17 cellular contexts compared by ENCODE assay signal in the genomic region with DNA sequence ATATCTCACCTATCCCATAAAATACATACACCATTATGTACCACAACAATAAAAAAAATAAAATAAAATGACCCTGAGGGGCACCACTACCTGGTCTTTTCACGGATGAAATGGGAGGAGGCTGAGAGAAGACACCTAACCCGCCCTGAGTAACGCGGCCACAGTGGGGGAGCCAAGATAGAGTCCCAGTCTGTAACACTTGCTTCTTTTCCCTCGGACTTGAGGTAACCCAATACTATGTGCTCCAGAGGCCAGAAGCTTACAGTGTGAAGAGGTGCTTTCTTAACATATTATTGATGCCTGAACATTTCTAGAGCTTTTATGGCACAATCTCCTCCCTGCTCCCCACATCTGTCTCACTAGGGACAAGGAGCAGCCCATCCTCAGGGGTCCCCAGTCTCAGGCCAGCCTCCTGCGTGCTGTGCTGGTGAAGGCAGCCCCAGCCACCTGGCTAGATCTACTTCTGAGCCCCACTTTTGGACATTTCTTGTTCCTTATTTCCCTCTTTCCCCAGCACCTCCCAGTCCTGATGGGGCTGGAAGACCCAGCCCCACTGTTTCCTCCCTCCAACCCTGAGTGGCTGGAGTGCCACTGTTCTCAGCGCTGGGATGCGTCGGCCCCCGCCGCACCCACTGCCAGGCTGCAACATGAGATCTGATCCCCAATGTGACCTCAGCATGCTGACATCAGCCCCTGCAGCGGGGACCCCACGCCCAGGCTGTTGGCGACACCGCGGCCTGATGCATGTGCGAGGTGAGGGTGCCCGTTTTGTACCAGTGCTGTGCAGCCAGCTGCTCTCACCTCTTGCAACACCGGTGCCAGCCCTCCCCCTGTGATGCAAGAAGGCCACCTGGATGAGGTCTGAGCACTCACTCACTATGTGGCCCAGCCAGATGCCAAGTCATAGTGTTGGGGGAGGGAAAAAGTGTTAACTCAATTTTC.
DNase-seq lines count a peak whose midpoint lies in the region; ATAC-seq and TF ChIP-seq lines count a peak whose summit lies in the region.
"Had no signal": no experiment of that assay in that cellular context is flagged by ENCODE, and none has a peak within 500 bp of the region (broad histone marks: within the 10 kb centered on the region; RNA-seq: fewer than 3 reads in every experiment).

No MANE protein-coding gene starts in this region.

- no peaks in the 10 kb centered on the region for H3K4me1 ChIP-seq in spleen
- H3K4me1 ChIP-seq: esophagus muscularis mucosa, suprapubic skin had no signal

- no peak for ATAC-seq in GM19455 (IDR thresholded peaks at IDR 0.05; ENCODE audit: unreplicated experiment)
- ATAC-seq: activated CD4-positive, CD25-positive, alpha-beta regulatory T cell treated with anti-CD3 and anti-CD28 coated beads, Interleukin-2, amount 50 U/mL, for 24 hours had no signal

- H3K27me3 Mint-ChIP-seq in type B pancreatic cell = peaks cover 14% of the 10 kb centered on the region
- H3K27me3 Mint-ChIP-seq: CD4-positive, alpha-beta memory T cell had no signal

- intact Hi-C loops in spleen (cut with DNase I; ENCODE audit: low total_unique reads) = no loop called here

- 57 to 70% (median 63%) methylated on average over 12 to 19 of the region's 19 CpGs for WGBS in spleen, 5 donors

- TF ChIP-seq CTCF in RWPE1 (conservative IDR thresholded peaks at IDR 0.05; ENCODE audit: low read depth) = no peak
- no peak for TF ChIP-seq CTCF in type B pancreatic cell (conservative IDR thresholded peaks at IDR 0.05)
- TF ChIP-seq CTCF in spleen (IDR thresholded peaks at IDR 0.05 in 8 of 11, conservative IDR thresholded peaks at IDR 0.05 in 3 of 11) = no peak

- H3K27ac Mint-ChIP-seq in type B pancreatic cell = peak overlapping the region; percentile 21
- H3K27ac Mint-ChIP-seq: CD4-positive, alpha-beta memory T cell; T-helper 1 cell treated with Interleukin-12 subunit alpha and Interleukin-12 subunit beta and Interleukin-4 antibody, amounts not matched to agents 30 μg/mL and 1 μg/mL, for 36 hours had no signal

- TF ChIP-seq POLR2A in spleen (IDR thresholded peaks at IDR 0.05) = no peak

- POLR2A ChIA-PET in RWPE1 (lab: Yijun Ruan, JAX; ENCODE audit: low non-redundant PET) = no interaction called here

- peak; percentile 8 for DNase-seq in NCI-H2227 (lab: John Stamatoyannopoulos, UW; ENCODE audit: unreplicated experiment)
- no peak for DNase-seq in NCI-H2227 treated with DMSO at 0.1 percent for 48 hours (lab: John Stamatoyannopoulos, UW)
- no peak for DNase-seq in RWPE1 (ENCODE audit: low spot score)
- DNase-seq in left kidney (ENCODE audit: low read depth, low spot score) = peak; percentile 57
- no peak for DNase-seq in type B pancreatic cell (ENCODE audit: extremely low spot score, unreplicated experiment)
- DNase-seq in RPMI8226 = no peak
- no peak for DNase-seq in spleen
- DNase-seq: activated CD8-positive, alpha-beta memory T cell treated with anti-CD3 and anti-CD28 coated beads, Interleukin-2, amount 50 U/mL, for 4 hours; activated naive CD4-positive, alpha-beta T cell; CD4-positive, alpha-beta memory T cell; head of caudate nucleus; NCI-H446 had no signal

- no peak overlapping the region for H3K4me3 Mint-ChIP-seq in type B pancreatic cell
- H3K4me3 Mint-ChIP-seq: CD4-positive, alpha-beta memory T cell; T-helper 1 cell treated with Interleukin-12 subunit alpha and Interleukin-12 subunit beta and Interleukin-4 antibody, amounts not matched to agents 30 μg/mL and 1 μg/mL, for 36 hours had no signal

- no peak overlapping the region for H3K4me3 ChIP-seq in spleen
- H3K4me3 ChIP-seq: esophagus muscularis mucosa, suprapubic skin had no signal

- H3K36me3 Mint-ChIP-seq in type B pancreatic cell = peaks cover under 1% of the 10 kb centered on the region
- H3K36me3 Mint-ChIP-seq: CD4-positive, alpha-beta memory T cell had no signal

- H3K36me3 ChIP-seq in spleen = no peaks in the 10 kb centered on the region
- H3K36me3 ChIP-seq: esophagus muscularis mucosa, suprapubic skin had no signal

- H3K4me1 Mint-ChIP-seq in type B pancreatic cell (ENCODE audit: unreplicated experiment) = peaks cover 24% of the 10 kb centered on the region
- H3K4me1 Mint-ChIP-seq: CD4-positive, alpha-beta memory T cell had no signal

- peaks cover 6% of the 10 kb centered on the region for H3K9me3 Mint-ChIP-seq in type B pancreatic cell

- H3K27ac ChIP-seq in RWPE1 (peak overlapping the region; percentile 28; the same call in 1 of the 2 replicates), spleen (no peak overlapping the region)
- H3K27ac ChIP-seq: esophagus muscularis mucosa, suprapubic skin had no signal

- CTCF ChIA-PET in RWPE1 (lab: Yijun Ruan, JAX) = interaction anchor here (0.6 to 1.6 kb wide), 2 partner anchors 287 to 296 kb away, joined by 4 read pairs; no protein-coding TSS in a partner anchor

- no peaks in the 10 kb centered on the region for H3K27me3 ChIP-seq in spleen (replicated peaks in 1 of 7)
- H3K27me3 ChIP-seq: esophagus muscularis mucosa, suprapubic skin had no signal

- no peaks in the 10 kb centered on the region for H3K9me3 ChIP-seq in spleen
- H3K9me3 ChIP-seq: esophagus muscularis mucosa, suprapubic skin had no signal

Comparison
In these comparisons a context has a peak if more than half of its experiments do, and no peak if none do; other contexts are left out.
1. DNase-seq: peak in NCI-H2227 (single experiment) and left kidney (single experiment); none in NCI-H2227 treated with DMSO at 0.1 percent for 48 hours (single experiment), RWPE1 (single experiment), type B pancreatic cell (single experiment), RPMI8226 (single experiment) and spleen (single experiment).